1 cellular context compared by ENCODE assay signal in genomic region chr1:205939690-205940330, GRCh38.
TF ChIP-seq lines count a peak whose summit lies in the region.

No MANE protein-coding gene starts in this region.

TF ChIP-seq in HEK293, 187 proteins besides CTCF, POLR2A, EP300 and RAD21 (continued from another document):
- TF ChIP-seq ZNF48 (tag by site-specific recombination; IDR thresholded peaks at IDR 0.05) = no peak
- 0 out of 2 replicates have a peak, but pooled peaks have one; percentile 31 for TF ChIP-seq ZNF561 (tag by site-specific recombination; IDR thresholded peaks at IDR 0.05; ENCODE audit: borderline replicate concordance)
- no peak for TF ChIP-seq ZNF311 (tag by site-specific recombination; IDR thresholded peaks at IDR 0.05; ENCODE audit: borderline replicate concordance)
- TF ChIP-seq ZFHX2 (tag by site-specific recombination; conservative IDR thresholded peaks at IDR 0.05) = peak; percentile 34; the same call in 1 of the 2 replicates
- peak; percentile 88 for TF ChIP-seq MZF1 (tag by site-specific recombination; IDR thresholded peaks at IDR 0.05; ENCODE audit: borderline replicate concordance)
- TF ChIP-seq FEZF1 (tag by site-specific recombination; IDR thresholded peaks at IDR 0.05) = peak; percentile 53; the same call in 1 of the 2 replicates
- TF ChIP-seq ZNF624 (tag by site-specific recombination; IDR thresholded peaks at IDR 0.05) = no peak
- TF ChIP-seq MEIS1 (CRISPR knock-in tag; IDR thresholded peaks at IDR 0.05; ENCODE audit: borderline replicate concordance) = no peak
- peak; percentile 31; the same call in 1 of the 2 replicates for TF ChIP-seq OSR2 (tag by site-specific recombination; IDR thresholded peaks at IDR 0.05)
- 0 out of 2 replicates have a peak, but pooled peaks have one; percentile 62 for TF ChIP-seq ZNF24 (tag by site-specific recombination; IDR thresholded peaks at IDR 0.05)
- peak; percentile 25; the same call in 1 of the 2 replicates for TF ChIP-seq IKZF3 (tag by site-specific recombination; IDR thresholded peaks at IDR 0.05)
- peak; percentile 74 for TF ChIP-seq PRDM10 (tag by site-specific recombination; IDR thresholded peaks at IDR 0.05)
- TF ChIP-seq ZNF394 (tag by site-specific recombination; IDR thresholded peaks at IDR 0.05; ENCODE audit: borderline replicate concordance) = peak; percentile 52; the same call in 1 of the 2 replicates
- 0 out of 2 replicates have a peak, but pooled peaks have one; percentile 29 for TF ChIP-seq WT1 (tag by site-specific recombination; IDR thresholded peaks at IDR 0.05)
- 0 out of 2 replicates have a peak, but pooled peaks have one; percentile 25 for TF ChIP-seq ZNF600 (tag by site-specific recombination; IDR thresholded peaks at IDR 0.05)
- TF ChIP-seq ZNF157 (tag by site-specific recombination; IDR thresholded peaks at IDR 0.05) = no peak
- TF ChIP-seq ZBTB17 (tag by site-specific recombination; IDR thresholded peaks at IDR 0.05) = peak; percentile 40
- no peak for TF ChIP-seq PRDM1 (tag by site-specific recombination; IDR thresholded peaks at IDR 0.05)
- TF ChIP-seq ZNF791 (tag by site-specific recombination; IDR thresholded peaks at IDR 0.05) = no peak
